Comparison of ENCODE assay signal across 8 cellular contexts in genomic region chr18:57437782-57438668, GRCh38. TPM values are rescaled to one million over a fixed set of nuclear protein-coding genes. Genes with fewer than 3 reads are reported as not detected.
DNase-seq lines count a peak whose midpoint lies in the region; FAIRE-seq and TF ChIP-seq lines count a peak whose summit lies in the region.

No MANE protein-coding gene starts in this region.

- intact Hi-C loops in endothelial cell of umbilical vein (cut with micrococcal nuclease), result loop anchor here (1.0 to 5.0 kb wide), 3 partner anchors 86 to 689 kb away; partner anchors contain the start of gene ST8SIA3
- intact Hi-C loops in transverse colon (cut with DNase I; ENCODE audit: low total_unique reads), result no loop called here

- no peaks in the 10 kb centered on the region for H3K9me3 Mint-ChIP-seq in nephron progenitor cell

- no peaks in the 10 kb centered on the region for H3K9me1 ChIP-seq in endothelial cell of umbilical vein (replicated peaks; ENCODE audit: control insufficient read depth, extremely low read depth, insufficient read depth, low read length)

- in situ Hi-C loops in GM23248 (cut with MboI), result loop anchor here (25.0 kb wide), 1 partner anchor 576 kb away; no protein-coding TSS in a partner anchor
- in situ Hi-C loops in transverse colon (cut with MboI; ENCODE audit: low pct_ligation_motif_present in 1 of 4, low pct_unique_long_range_greater_than_20kb in 1 of 4, low sequenced_read_pairs in 3 of 4), result no loop called here

- H3K4me1 ChIP-seq in GM23248 (ENCODE audit: insufficient read depth) (peaks cover 6% of the 10 kb centered on the region), endothelial cell of umbilical vein (ENCODE audit: control insufficient read depth, extremely low read depth, insufficient read depth, low read length) (peaks cover 15% of the 10 kb centered on the region), transverse colon (peaks cover 8 to 68% (median 44%) of the 10 kb centered on the region in 4 donors)

- H3K9me3 ChIP-seq in GM23248 (ENCODE audit: low read depth) (no peaks in the 10 kb centered on the region), endothelial cell of umbilical vein (replicated peaks; ENCODE audit: control insufficient read depth, insufficient read depth, low read length) (no peaks in the 10 kb centered on the region), transverse colon (no peaks in the 10 kb centered on the region)

- BruUV-seq in endothelial cell of umbilical vein (replicated peaks; lab: Mats Ljungman, UMichigan), result no TSS peak

- dilution Hi-C loops in endothelial cell of umbilical vein (cut with MboI; ENCODE audit: extremely low pct_ligation_motif_present, low sequenced_read_pairs), result no loop called here

- WGBS in GM23248 (ENCODE audit: low coverage in 1 of 2, low lambda C conversion rate in 2 of 2, missing lambda C conversion rate in 2 of 2), 2 experiments, result 2 to 4% methylated on average over 59 to 66 of the region's 71 CpGs
- WGBS in transverse colon (ENCODE audit: low coverage in 1 of 2), 2 donors, result 6% methylated on average over 50 of the region's 71 CpGs; no CpG with 5 or more reads in 1 of the 2 donors

- H3K79me2 ChIP-seq in GM23248 (ENCODE audit: insufficient read depth) (no peaks in the 10 kb centered on the region), endothelial cell of umbilical vein (ENCODE audit: control insufficient read depth, insufficient read depth, low read length) (no peaks in the 10 kb centered on the region)

- no peak overlapping the region for H3K27ac Mint-ChIP-seq in nephron progenitor cell

- H3K36me3 Mint-ChIP-seq in nephron progenitor cell (ENCODE audit: low read depth), result no peaks in the 10 kb centered on the region

- H3K27me3 Mint-ChIP-seq in nephron progenitor cell (ENCODE audit: low read depth, poor library complexity), result peaks cover 100% of the 10 kb centered on the region

- H3K27me3 ChIP-seq in GM23248 (replicated peaks; ENCODE audit: insufficient read depth) (peaks cover 87% of the 10 kb centered on the region), endothelial cell of umbilical vein (ENCODE audit: control insufficient read depth in 2 of 2, insufficient read depth in 2 of 2, low read length in 2 of 2) (peaks cover 88 to 92% of the 10 kb centered on the region in 2 experiments), transverse colon (peaks cover 94% of the 10 kb centered on the region)

- H3K4me3 Mint-ChIP-seq in nephron progenitor cell, result peak overlapping the region; percentile 81

- no peak overlapping the region for H2AFZ ChIP-seq in GM23248
- no peak overlapping the region for H2AFZ ChIP-seq in endothelial cell of umbilical vein (ENCODE audit: low read depth, low read length)

- POLR2A ChIA-PET in endothelial cell of umbilical vein (lab: Charles Lee), result no interaction called here

- CTCF ChIA-PET in endothelial cell of umbilical vein (lab: Charles Lee), result interaction anchor here (0.6 to 2.6 kb wide), 8 partner anchors 8 to 735 kb away, joined by 3 to 15 read pairs (median 6); no protein-coding TSS in a partner anchor

- no peak for TF ChIP-seq EP300 in transverse colon (IDR thresholded peaks at IDR 0.05; ENCODE audit: low read depth)

- FAIRE-seq in endothelial cell of umbilical vein (lab: Jason Lieb, UNC), result peak; percentile 84

- peaks cover 68% of the 10 kb centered on the region for H3K4me1 Mint-ChIP-seq in nephron progenitor cell

- TF ChIP-seq CTCF in endothelial cell of umbilical vein (IDR thresholded peaks at IDR 0.05; ENCODE audit: extremely low read depth in 1 of 2, insufficient read depth in 1 of 2, low read depth in 1 of 2, low read length in 2 of 2) (peak; percentile 67 to 87), nephron progenitor cell (IDR thresholded peaks at IDR 0.05) (peak; percentile 81), transverse colon (IDR thresholded peaks at IDR 0.05) (peak; percentile 43 to 67 (median 56))

- H3K4me3 ChIP-seq in GM23248, result peak overlapping the region; percentile 55
- no peak overlapping the region for H3K4me3 ChIP-seq in endothelial cell of umbilical vein (replicated peaks in 1 of 3; ENCODE audit: insufficient read depth in 1 of 3, low read depth in 1 of 3, low read length in 3 of 3)
- H3K4me3 ChIP-seq in transverse colon, result peak overlapping the region in 2 of 4 donors; percentile 3 to 29

- DNase-seq in COR-L47 (lab: John Stamatoyannopoulos, UW) (peak; percentile 99), GM23248 (peak; percentile 90), NCI-H1930 (lab: John Stamatoyannopoulos, UW) (peak; percentile 82 to 89), UCSD-AML1 (lab: John Stamatoyannopoulos, UW; ENCODE audit: unreplicated experiment) (peak; percentile 17), endothelial cell of umbilical vein (ENCODE audit: low read depth, low spot score) (peak; percentile 59), nephron progenitor cell (peak; percentile 81), transverse colon (peak; percentile 64), middle frontal gyrus (ENCODE audit: extremely low spot score, low spot score) (no peak)

- TF ChIP-seq POLR2A in endothelial cell of umbilical vein (IDR thresholded peaks at IDR 0.05; ENCODE audit: low read depth, low read length), result no peak
- no peak for TF ChIP-seq POLR2A in transverse colon (IDR thresholded peaks at IDR 0.05)

- H3K4me2 ChIP-seq in GM23248 (ENCODE audit: unreplicated experiment), result peak overlapping the region; percentile 60
- no peak overlapping the region for H3K4me2 ChIP-seq in endothelial cell of umbilical vein (ENCODE audit: insufficient read depth, low read length)

- H3K27ac ChIP-seq in GM23248 (no peak overlapping the region), endothelial cell of umbilical vein (ENCODE audit: insufficient read depth, low read depth, low read length) (no peak overlapping the region), transverse colon (no peak overlapping the region)

- H3K36me3 ChIP-seq in GM23248 (ENCODE audit: low read depth) (no peaks in the 10 kb centered on the region), endothelial cell of umbilical vein (ENCODE audit: control insufficient read depth in 2 of 2, extremely low read depth in 1 of 2, insufficient read depth in 2 of 2, low read length in 2 of 2) (no peaks in the 10 kb centered on the region), transverse colon (no peaks in the 10 kb centered on the region)

- H3F3A ChIP-seq in GM23248 (ENCODE audit: insufficient read depth), result no peaks in the 10 kb centered on the region

- H3K9ac ChIP-seq in GM23248 (no peak overlapping the region), endothelial cell of umbilical vein (replicated peaks; ENCODE audit: extremely low read depth, insufficient read depth, low read length) (no peak overlapping the region)

- H3K9me2 ChIP-seq in GM23248 (ENCODE audit: insufficient read depth), result no peaks in the 10 kb centered on the region

- no peaks in the 10 kb centered on the region for H4K20me1 ChIP-seq in GM23248 (ENCODE audit: insufficient read depth)
- no peaks in the 10 kb centered on the region for H4K20me1 ChIP-seq in endothelial cell of umbilical vein (replicated peaks; ENCODE audit: control insufficient read depth, extremely low read depth, insufficient read depth, low read length)

TF ChIP-seq in endothelial cell of umbilical vein, 7 proteins besides CTCF, POLR2A, EP300 and RAD21:
- TF ChIP-seq EZH2 (IDR thresholded peaks at IDR 0.05; ENCODE audit: borderline replicate concordance, low read depth, low read length, severe bottlenecking) (peak; percentile 83), JUN (IDR thresholded peaks at IDR 0.05; ENCODE audit: borderline replicate concordance, insufficient read depth, insufficient read length, low read depth) (no peak)

RNA-seq across cellular contexts. Expression of gene ONECUT2, which starts 2.9 kb away (rescaled TPM):
- not detected in 2 replicates for total RNA-seq in GM23248 (2014; rRNA removed; shearing (Covaris generic))
- polyA plus RNA-seq in GM23248 (2016; fragmentation: Nextera tagmentation; extraction: Ambion mirVana), result 0.01 TPM in 2 replicates
- 0.05 and 0.62 TPM in 2 replicates for total RNA-seq in endothelial cell of umbilical vein
- polyA plus RNA-seq in endothelial cell of umbilical vein, result under 0.01 and 0.01 TPM in 2 replicates
- 0.01 TPM in 2 replicates for polyA plus RNA-seq in endothelial cell of umbilical vein (2011; cell fraction: cytosol; rRNA removed)
- 0.45 and 0.50 TPM in 2 replicates for polyA plus RNA-seq in endothelial cell of umbilical vein (2011; cell fraction: nucleus; rRNA removed)
- polyA plus RNA-seq in endothelial cell of umbilical vein (2012), result 0.03 and 0.20 TPM in 2 replicates
- polyA minus RNA-seq in endothelial cell of umbilical vein, result 0.04 and 0.07 TPM in 2 replicates
- polyA minus RNA-seq in endothelial cell of umbilical vein (2011; cell fraction: cytosol; rRNA and poly(A)+ RNA removed), result 11.1 TPM
- polyA minus RNA-seq in endothelial cell of umbilical vein (2011; cell fraction: nucleus; rRNA and poly(A)+ RNA removed), result 0.05 and 0.10 TPM in 2 replicates
- under 1 TPM in 2 of 4 donors, not detected in 2; 0.14 to 0.48 TPM for total RNA-seq in transverse colon
